Comparison of ENCODE assay signal across 28 cellular contexts in genomic region chr1:218890436-218890835, GRCh38.
"Had no signal": no experiment of that assay in that cellular context is flagged by ENCODE, and none has a peak within 500 bp of the region (broad histone marks: within the 10 kb centered on the region; RNA-seq: fewer than 3 reads in every experiment).

No MANE protein-coding gene starts in this region.

- H3K4me3 ChIP-seq: breast epithelium, esophagus muscularis mucosa, heart right ventricle, psoas muscle, right lobe of liver, testis, transverse colon had no signal

- FAIRE-seq: islet of Langerhans had no signal

- ATAC-seq: foreskin keratinocyte; heart right ventricle; left colon; naive thymus-derived CD4-positive, alpha-beta T cell; psoas muscle; right lobe of liver; stimulated activated naive CD8-positive, alpha-beta T cell treated with anti-CD3 and anti-CD28 coated beads, Interleukin-15, Interleukin-2, amounts not matched to agents 100 U/mL and 50 U/mL, for 24 hours; T-helper 17 cell; WTC11 had no signal

- DNase-seq: activated CD4-positive, alpha-beta memory T cell treated with anti-CD3 and anti-CD28 coated beads, Interleukin-2, amount 10 ng/mL, durations not matched to agents 7 days and 5 days; activated CD4-positive, alpha-beta T cell treated with anti-CD3 and anti-CD28 coated beads for 1 hour; activated CD4-positive, alpha-beta T cell treated with anti-CD3 and anti-CD28 coated beads, Interleukin-2, amount 10 ng/mL, durations not matched to agents 7 days and 5 days; activated CD8-positive, alpha-beta memory T cell treated with anti-CD3 and anti-CD28 coated beads, Interleukin-2, amount 50 U/mL, for 48 hours; activated gamma-delta T cell; activated naive CD4-positive, alpha-beta T cell treated with anti-CD3 and anti-CD28 coated beads, Interleukin-2, amount 10 ng/mL, durations not matched to agents 7 days and 5 days; activated T-cell treated with anti-CD3 and anti-CD28 coated beads, Interleukin-2, amount 50 U/mL, for 24 hours; amniotic stem cell; central memory CD4-positive, alpha-beta T cell; endodermal cell; foreskin keratinocyte; heart right ventricle; left colon; midbrain; naive thymus-derived CD4-positive, alpha-beta T cell; occipital lobe; psoas muscle; right lobe of liver; stimulated activated CD4-positive, alpha-beta T cell treated with anti-CD3 and anti-CD28 coated beads, Interleukin-2, amount 100 ng/mL, for 48 hours; stimulated activated naive CD8-positive, alpha-beta T cell treated with anti-CD3 and anti-CD28 coated beads, Interleukin-15, Interleukin-2, amounts not matched to agents 100 U/mL and 50 U/mL, for 24 hours; T-helper 17 cell; T1000; testis; transverse colon had no signal
